ENCODE assay signal across 1 cellular context in the genomic region with DNA sequence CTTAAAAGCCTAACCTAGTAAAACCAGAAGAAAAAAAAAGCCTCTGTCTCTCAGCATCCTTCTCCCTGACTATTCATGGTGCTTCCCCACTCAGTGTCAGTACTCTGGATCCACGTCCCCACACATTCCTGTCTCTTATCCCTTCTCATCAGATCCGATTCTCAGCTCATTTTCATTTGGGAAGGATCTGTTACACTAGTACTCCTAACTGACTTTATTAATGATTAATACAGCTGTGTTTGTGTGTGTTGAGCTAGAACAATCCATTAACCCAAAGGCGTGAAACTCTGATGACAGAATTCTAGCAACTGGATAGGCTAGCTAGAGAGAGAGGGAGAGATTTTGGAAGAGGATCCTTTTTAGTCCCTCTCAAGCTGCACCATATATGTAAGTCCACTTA.
TF ChIP-seq lines count a peak whose summit lies in the region.

No MANE protein-coding gene starts in this region.

TF ChIP-seq in WTC11, 78 proteins besides CTCF, POLR2A, EP300 and RAD21 (continued from another document):
- TF ChIP-seq, protein P1, sequence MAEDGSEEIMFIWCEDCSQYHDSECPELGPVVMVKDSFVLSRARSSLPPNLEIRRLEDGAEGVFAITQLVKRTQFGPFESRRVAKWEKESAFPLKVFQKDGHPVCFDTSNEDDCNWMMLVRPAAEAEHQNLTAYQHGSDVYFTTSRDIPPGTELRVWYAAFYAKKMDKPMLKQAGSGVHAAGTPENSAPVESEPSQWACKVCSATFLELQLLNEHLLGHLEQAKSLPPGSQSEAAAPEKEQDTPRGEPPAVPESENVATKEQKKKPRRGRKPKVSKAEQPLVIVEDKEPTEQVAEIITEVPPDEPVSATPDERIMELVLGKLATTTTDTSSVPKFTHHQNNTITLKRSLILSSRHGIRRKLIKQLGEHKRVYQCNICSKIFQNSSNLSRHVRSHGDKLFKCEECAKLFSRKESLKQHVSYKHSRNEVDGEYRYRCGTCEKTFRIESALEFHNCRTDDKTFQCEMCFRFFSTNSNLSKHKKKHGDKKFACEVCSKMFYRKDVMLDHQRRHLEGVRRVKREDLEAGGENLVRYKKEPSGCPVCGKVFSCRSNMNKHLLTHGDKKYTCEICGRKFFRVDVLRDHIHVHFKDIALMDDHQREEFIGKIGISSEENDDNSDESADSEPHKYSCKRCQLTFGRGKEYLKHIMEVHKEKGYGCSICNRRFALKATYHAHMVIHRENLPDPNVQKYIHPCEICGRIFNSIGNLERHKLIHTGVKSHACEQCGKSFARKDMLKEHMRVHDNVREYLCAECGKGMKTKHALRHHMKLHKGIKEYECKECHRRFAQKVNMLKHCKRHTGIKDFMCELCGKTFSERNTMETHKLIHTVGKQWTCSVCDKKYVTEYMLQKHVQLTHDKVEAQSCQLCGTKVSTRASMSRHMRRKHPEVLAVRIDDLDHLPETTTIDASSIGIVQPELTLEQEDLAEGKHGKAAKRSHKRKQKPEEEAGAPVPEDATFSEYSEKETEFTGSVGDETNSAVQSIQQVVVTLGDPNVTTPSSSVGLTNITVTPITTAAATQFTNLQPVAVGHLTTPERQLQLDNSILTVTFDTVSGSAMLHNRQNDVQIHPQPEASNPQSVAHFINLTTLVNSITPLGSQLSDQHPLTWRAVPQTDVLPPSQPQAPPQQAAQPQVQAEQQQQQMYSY (CRISPR knock-in tag; IDR thresholded peaks at IDR 0.05), result no peak
- TF ChIP-seq, protein P2, sequence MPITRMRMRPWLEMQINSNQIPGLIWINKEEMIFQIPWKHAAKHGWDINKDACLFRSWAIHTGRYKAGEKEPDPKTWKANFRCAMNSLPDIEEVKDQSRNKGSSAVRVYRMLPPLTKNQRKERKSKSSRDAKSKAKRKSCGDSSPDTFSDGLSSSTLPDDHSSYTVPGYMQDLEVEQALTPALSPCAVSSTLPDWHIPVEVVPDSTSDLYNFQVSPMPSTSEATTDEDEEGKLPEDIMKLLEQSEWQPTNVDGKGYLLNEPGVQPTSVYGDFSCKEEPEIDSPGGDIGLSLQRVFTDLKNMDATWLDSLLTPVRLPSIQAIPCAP (CRISPR knock-in tag; IDR thresholded peaks at IDR 0.05), result no peak
- TF ChIP-seq, protein P3, sequence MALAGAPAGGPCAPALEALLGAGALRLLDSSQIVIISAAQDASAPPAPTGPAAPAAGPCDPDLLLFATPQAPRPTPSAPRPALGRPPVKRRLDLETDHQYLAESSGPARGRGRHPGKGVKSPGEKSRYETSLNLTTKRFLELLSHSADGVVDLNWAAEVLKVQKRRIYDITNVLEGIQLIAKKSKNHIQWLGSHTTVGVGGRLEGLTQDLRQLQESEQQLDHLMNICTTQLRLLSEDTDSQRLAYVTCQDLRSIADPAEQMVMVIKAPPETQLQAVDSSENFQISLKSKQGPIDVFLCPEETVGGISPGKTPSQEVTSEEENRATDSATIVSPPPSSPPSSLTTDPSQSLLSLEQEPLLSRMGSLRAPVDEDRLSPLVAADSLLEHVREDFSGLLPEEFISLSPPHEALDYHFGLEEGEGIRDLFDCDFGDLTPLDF (CRISPR knock-in tag; IDR thresholded peaks at IDR 0.05), result no peak
- TF ChIP-seq, protein P4, sequence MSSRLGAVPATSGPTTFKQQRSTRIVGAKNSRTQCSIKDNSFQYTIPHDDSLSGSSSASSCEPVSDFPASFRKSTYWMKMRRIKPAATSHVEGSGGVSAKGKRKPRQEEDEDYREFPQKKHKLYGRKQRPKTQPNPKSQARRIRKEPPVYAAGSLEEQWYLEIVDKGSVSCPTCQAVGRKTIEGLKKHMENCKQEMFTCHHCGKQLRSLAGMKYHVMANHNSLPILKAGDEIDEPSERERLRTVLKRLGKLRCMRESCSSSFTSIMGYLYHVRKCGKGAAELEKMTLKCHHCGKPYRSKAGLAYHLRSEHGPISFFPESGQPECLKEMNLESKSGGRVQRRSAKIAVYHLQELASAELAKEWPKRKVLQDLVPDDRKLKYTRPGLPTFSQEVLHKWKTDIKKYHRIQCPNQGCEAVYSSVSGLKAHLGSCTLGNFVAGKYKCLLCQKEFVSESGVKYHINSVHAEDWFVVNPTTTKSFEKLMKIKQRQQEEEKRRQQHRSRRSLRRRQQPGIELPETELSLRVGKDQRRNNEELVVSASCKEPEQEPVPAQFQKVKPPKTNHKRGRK (CRISPR knock-in tag; IDR thresholded peaks at IDR 0.05; ENCODE audit: borderline replicate concordance), result no peak
- TF ChIP-seq SMAD3 (CRISPR knock-in tag; IDR thresholded peaks at IDR 0.05; ENCODE audit: borderline replicate concordance) (no peak), FOXP1 (CRISPR knock-in tag; IDR thresholded peaks at IDR 0.05; ENCODE audit: borderline replicate concordance) (no peak)
- TF ChIP-seq, protein P5, sequence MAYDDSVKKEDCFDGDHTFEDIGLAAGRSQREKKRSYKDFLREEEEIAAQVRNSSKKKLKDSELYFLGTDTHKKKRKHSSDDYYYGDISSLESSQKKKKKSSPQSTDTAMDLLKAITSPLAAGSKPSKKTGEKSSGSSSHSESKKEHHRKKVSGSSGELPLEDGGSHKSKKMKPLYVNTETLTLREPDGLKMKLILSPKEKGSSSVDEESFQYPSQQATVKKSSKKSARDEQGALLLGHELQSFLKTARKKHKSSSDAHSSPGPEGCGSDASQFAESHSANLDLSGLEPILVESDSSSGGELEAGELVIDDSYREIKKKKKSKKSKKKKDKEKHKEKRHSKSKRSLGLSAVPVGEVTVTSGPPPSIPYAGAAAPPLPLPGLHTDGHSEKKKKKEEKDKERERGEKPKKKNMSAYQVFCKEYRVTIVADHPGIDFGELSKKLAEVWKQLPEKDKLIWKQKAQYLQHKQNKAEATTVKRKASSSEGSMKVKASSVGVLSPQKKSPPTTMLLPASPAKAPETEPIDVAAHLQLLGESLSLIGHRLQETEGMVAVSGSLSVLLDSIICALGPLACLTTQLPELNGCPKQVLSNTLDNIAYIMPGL (CRISPR knock-in tag; IDR thresholded peaks at IDR 0.05), result no peak
